Comparison of ENCODE assay signal across 18 cellular contexts in genomic region chr16:12084436-12084835, GRCh38.
DNase-seq lines count a peak whose midpoint lies in the region; ATAC-seq and TF ChIP-seq lines count a peak whose summit lies in the region.
"Had no signal": no experiment of that assay in that cellular context is flagged by ENCODE, and none has a peak within 500 bp of the region (broad histone marks: within the 10 kb centered on the region; RNA-seq: fewer than 3 reads in every experiment).

No MANE protein-coding gene starts in this region.

- no peaks in the 10 kb centered on the region for H3K9me3 Mint-ChIP-seq in activated naive CD4-positive, alpha-beta T cell treated with anti-CD3 and anti-CD28 coated beads for 36 hours
- no peaks in the 10 kb centered on the region for H3K9me3 Mint-ChIP-seq in naive thymus-derived CD4-positive, alpha-beta T cell
- H3K9me3 Mint-ChIP-seq: CD4-positive, alpha-beta T cell had no signal

- CTCF ChIA-PET in activated naive CD4-positive, alpha-beta T cell treated with anti-CD3 and anti-CD28 coated beads for 36 hours (lab: Charles Lee) = interaction anchor here (0.9 to 4.4 kb wide), 2 partner anchors 11 to 17 kb away, joined by 3 to 31 read pairs; no protein-coding TSS in a partner anchor
- CTCF ChIA-PET in naive thymus-derived CD4-positive, alpha-beta T cell (lab: Charles Lee) = interaction anchor here (2.5 kb wide), 1 partner anchor 11 kb away, joined by 16 read pairs; no protein-coding TSS in a partner anchor

- no peak overlapping the region for H3K27ac ChIP-seq in naive thymus-derived CD4-positive, alpha-beta T cell (ENCODE audit: low read depth, low read length)
- H3K27ac ChIP-seq in upper lobe of right lung (no peak overlapping the region), esophagus squamous epithelium (no peak overlapping the region)

- H3K27me3 ChIP-seq in naive thymus-derived CD4-positive, alpha-beta T cell (ENCODE audit: control insufficient read depth in 2 of 2, insufficient read depth in 2 of 2, low read length in 2 of 2) = no peaks in the 10 kb centered on the region
- H3K27me3 ChIP-seq in upper lobe of right lung (no peaks in the 10 kb centered on the region), esophagus squamous epithelium (no peaks in the 10 kb centered on the region)
- H3K27me3 ChIP-seq: BE2C had no signal

- intact Hi-C loops in activated naive CD4-positive, alpha-beta T cell treated with anti-CD3 and anti-CD28 coated beads for 36 hours (cut with micrococcal nuclease) = loop anchor here (5.0 to 10.0 kb wide), 5 partner anchors 302 to 1340 kb away; partner anchors contain the start of genes CPPED1, LITAF and NUBP1
- intact Hi-C loops in naive thymus-derived CD4-positive, alpha-beta T cell (cut with micrococcal nuclease) = loop anchor here (5.0 to 10.0 kb wide), 7 partner anchors 107 to 1342 kb away; partner anchors contain the start of genes CLEC16A (in 2 of the 2), DEXI (in 2 of the 2), TXNDC11 (in 2 of the 2) and NUBP1 (in 1 of the 2)
- intact Hi-C loops in upper lobe of right lung (cut with DNase I) (no loop called here), esophagus squamous epithelium (cut with DNase I) (no loop called here)

- H3K27me3 Mint-ChIP-seq in activated naive CD4-positive, alpha-beta T cell treated with anti-CD3 and anti-CD28 coated beads for 36 hours (ENCODE audit: low read depth) = no peaks in the 10 kb centered on the region
- no peaks in the 10 kb centered on the region for H3K27me3 Mint-ChIP-seq in T-helper 17 cell
- H3K27me3 Mint-ChIP-seq in naive thymus-derived CD4-positive, alpha-beta T cell = no peaks in the 10 kb centered on the region
- H3K27me3 Mint-ChIP-seq: CD4-positive, alpha-beta T cell had no signal

- ATAC-seq in T-helper 17 cell (no peak), upper lobe of right lung (no peak), HG02970 (IDR thresholded peaks at IDR 0.05; ENCODE audit: low FRiP score, unreplicated experiment) (no peak)
- ATAC-seq in naive thymus-derived CD4-positive, alpha-beta T cell = no peak
- ATAC-seq: GM12878, Right ventricle myocardium inferior had no signal

- no peak overlapping the region for H3K27ac Mint-ChIP-seq in activated naive CD4-positive, alpha-beta T cell treated with anti-CD3 and anti-CD28 coated beads for 36 hours
- H3K27ac Mint-ChIP-seq in T-helper 17 cell = peak overlapping the region; percentile 21
- H3K27ac Mint-ChIP-seq in naive thymus-derived CD4-positive, alpha-beta T cell = peak overlapping the region in 6 of 9 donors; percentile 11 to 97 (median 62)

- peaks cover 11 to 50% of the 10 kb centered on the region in 2 donors for H3K4me1 ChIP-seq in naive thymus-derived CD4-positive, alpha-beta T cell (ENCODE audit: control insufficient read depth in 2 of 2, insufficient read depth in 2 of 2, low read length in 2 of 2)
- H3K4me1 ChIP-seq in upper lobe of right lung (peaks cover 9% of the 10 kb centered on the region), esophagus squamous epithelium (peaks cover 17 to 27% (median 18%) of the 10 kb centered on the region in 3 donors)
- H3K4me1 ChIP-seq: BE2C had no signal

- peaks cover 51% of the 10 kb centered on the region for H3K4me1 Mint-ChIP-seq in activated naive CD4-positive, alpha-beta T cell treated with anti-CD3 and anti-CD28 coated beads for 36 hours (ENCODE audit: low read depth)
- peaks cover 36% of the 10 kb centered on the region for H3K4me1 Mint-ChIP-seq in T-helper 17 cell
- H3K4me1 Mint-ChIP-seq in naive thymus-derived CD4-positive, alpha-beta T cell = peaks cover 35 to 70% (median 62%) of the 10 kb centered on the region in 7 donors

- no peak overlapping the region for H3K4me3 Mint-ChIP-seq in activated naive CD4-positive, alpha-beta T cell treated with anti-CD3 and anti-CD28 coated beads for 36 hours
- H3K4me3 Mint-ChIP-seq in T-helper 17 cell = no peak overlapping the region
- no peak overlapping the region for H3K4me3 Mint-ChIP-seq in naive thymus-derived CD4-positive, alpha-beta T cell
- H3K4me3 Mint-ChIP-seq: CD4-positive, alpha-beta T cell had no signal

- WGBS in esophagus squamous epithelium, 2 donors = 96 to 100% methylated on average over 3 to 4 of the region's 9 CpGs

- no peak overlapping the region for H3K4me3 ChIP-seq in naive thymus-derived CD4-positive, alpha-beta T cell (ENCODE audit: low read length)
- H3K4me3 ChIP-seq in upper lobe of right lung (no peak overlapping the region), esophagus squamous epithelium (no peak overlapping the region)
- H3K4me3 ChIP-seq: GM12878 had no signal

- POLR2A ChIA-PET in naive thymus-derived CD4-positive, alpha-beta T cell (lab: Charles Lee) = no interaction called here

- H3K36me3 ChIP-seq in naive thymus-derived CD4-positive, alpha-beta T cell (ENCODE audit: control insufficient read depth in 2 of 3, insufficient read depth in 3 of 3, low read length in 3 of 3) = no peaks in the 10 kb centered on the region
- H3K36me3 ChIP-seq in upper lobe of right lung = peaks cover 12% of the 10 kb centered on the region
- H3K36me3 ChIP-seq in esophagus squamous epithelium = peaks cover 0 to 59% (median 0%) of the 10 kb centered on the region in 3 donors
- H3K36me3 ChIP-seq: BE2C had no signal

- DNase-seq in activated naive CD4-positive, alpha-beta T cell treated with anti-CD3 and anti-CD28 coated beads for 36 hours = peak; percentile 1
- no peak for DNase-seq in activated naive CD4-positive, alpha-beta T cell treated with Interleukin-2 at 50 U/mL for 16 hours
- DNase-seq in T-helper 17 cell (no peak), upper lobe of right lung (peak; percentile 42), esophagus squamous epithelium (lab: John Stamatoyannopoulos, UW) (no peak)
- no peak for DNase-seq in naive thymus-derived CD4-positive, alpha-beta T cell
- DNase-seq: BE2C; CD4-positive, alpha-beta T cell; DND-41; Kasumi-1; NCI-H1694; NCI-H2081 treated with DMSO at 0.1 percent for 48 hours; NCI-H446; NCI-H526 treated with DMSO at 0.1 percent for 48 hours; OCI-M1 had no signal

- TF ChIP-seq CTCF in upper lobe of right lung (IDR thresholded peaks at IDR 0.05) (no peak), esophagus squamous epithelium (IDR thresholded peaks at IDR 0.05) (no peak)

- peaks cover 1% of the 10 kb centered on the region for H3K36me3 Mint-ChIP-seq in activated naive CD4-positive, alpha-beta T cell treated with anti-CD3 and anti-CD28 coated beads for 36 hours (ENCODE audit: low read depth)
- H3K36me3 Mint-ChIP-seq in T-helper 17 cell (ENCODE audit: low read depth) = no peaks in the 10 kb centered on the region
- H3K36me3 Mint-ChIP-seq in naive thymus-derived CD4-positive, alpha-beta T cell = peaks cover 0 to 13% (median 4%) of the 10 kb centered on the region in 5 donors

- H3K9me3 ChIP-seq in T-helper 17 cell (ENCODE audit: control insufficient read depth, low read length, poor library complexity, severe bottlenecking) = no peaks in the 10 kb centered on the region
- no peaks in the 10 kb centered on the region for H3K9me3 ChIP-seq in naive thymus-derived CD4-positive, alpha-beta T cell (ENCODE audit: control insufficient read depth in 2 of 3, low read length in 3 of 3)
- H3K9me3 ChIP-seq in upper lobe of right lung = no peaks in the 10 kb centered on the region
- H3K9me3 ChIP-seq in esophagus squamous epithelium = no peaks in the 10 kb centered on the region
- H3K9me3 ChIP-seq: BE2C had no signal

- TF ChIP-seq POLR2A in esophagus squamous epithelium (IDR thresholded peaks at IDR 0.05) = no peak

Comparison
In these comparisons a context has a peak if more than half of its experiments do, and no peak if none do; other contexts are left out.
1. DNase-seq: peak in activated naive CD4-positive, alpha-beta T cell treated with anti-CD3 and anti-CD28 coated beads for 36 hours (single experiment) and upper lobe of right lung (single experiment); none in activated naive CD4-positive, alpha-beta T cell treated with Interleukin-2 at 50 U/mL for 16 hours (single experiment), T-helper 17 cell (0 of 3), naive thymus-derived CD4-positive, alpha-beta T cell (0 of 9) and esophagus squamous epithelium (single experiment).
2. intact Hi-C loops: an anchor here in activated naive CD4-positive, alpha-beta T cell treated with anti-CD3 and anti-CD28 coated beads for 36 hours (5.0 to 10.0 kb wide) and naive thymus-derived CD4-positive, alpha-beta T cell (5.0 to 10.0 kb wide); none called in upper lobe of right lung and esophagus squamous epithelium.